ENCODE assay signal across 11 cellular contexts in genomic region chr22:29152381-29153138, GRCh38. TPM values are rescaled to one million over a fixed set of nuclear protein-coding genes. Genes with fewer than 3 reads are reported as not detected.
DNase-seq lines count a peak whose midpoint lies in the region; ATAC-seq, FAIRE-seq and TF ChIP-seq lines count a peak whose summit lies in the region.
"Had no signal": no experiment of that assay in that cellular context is flagged by ENCODE, and none has a peak within 500 bp of the region (broad histone marks: within the 10 kb centered on the region; RNA-seq: fewer than 3 reads in every experiment).

No MANE protein-coding gene starts in this region.

- TF ChIP-seq POLR2A in sigmoid colon (IDR thresholded peaks at IDR 0.05) = no peak
- no peak for TF ChIP-seq POLR2A in GM12892 (IDR thresholded peaks at IDR 0.05; ENCODE audit: low read depth, low read length)

- WGBS in HUES64 = 41% methylated on average over 12 of the region's 12 CpGs
- 50 to 64% methylated on average over 12 of the region's 12 CpGs for WGBS in sigmoid colon, 2 donors

- H3K27ac ChIP-seq in HUES64 (ENCODE audit: low read depth, low read length) (peak overlapping the region; percentile 75), cingulate gyrus (ENCODE audit: low read depth, low read length) (peak overlapping the region; percentile 54), layer of hippocampus (ENCODE audit: low read depth, low read length) (peak overlapping the region; percentile 42), sigmoid colon (peak overlapping the region; percentile 42 to 72 (median 62))

- TF ChIP-seq CTCF in sigmoid colon (IDR thresholded peaks at IDR 0.05) = no peak

- H3K27me3 ChIP-seq in HUES64 (ENCODE audit: insufficient read depth, low read length) (no peaks in the 10 kb centered on the region), layer of hippocampus (ENCODE audit: control insufficient read depth, insufficient read depth, low read length) (no peaks in the 10 kb centered on the region), sigmoid colon (no peaks in the 10 kb centered on the region)

- FAIRE-seq in GM12892 (lab: Jason Lieb, UNC) = no peak
- FAIRE-seq: GM18507 had no signal

- peak; percentile 69 for DNase-seq in sigmoid colon
- no peak for DNase-seq in GM12892 (ENCODE audit: insufficient read length)
- no peak for DNase-seq in mucosa of gallbladder (ENCODE audit: low spot score)
- no peak for DNase-seq in NCI-H526 treated with DMSO at 0.1 percent for 48 hours (lab: John Stamatoyannopoulos, UW)
- DNase-seq: stimulated activated CD4-positive, alpha-beta T cell treated with anti-CD3 and anti-CD28 coated beads, Interleukin-4, amount 100 ng/mL, for 24 hours had no signal

- no peak overlapping the region for H3K4me3 ChIP-seq in HUES64 (ENCODE audit: low read length)
- peak overlapping the region in 1 of 4 donors; percentile 17 for H3K4me3 ChIP-seq in sigmoid colon

- no peaks in the 10 kb centered on the region for H3K36me3 ChIP-seq in HUES64 (ENCODE audit: insufficient read depth, low read length)
- no peaks in the 10 kb centered on the region for H3K36me3 ChIP-seq in sigmoid colon

- TF ChIP-seq EP300 in sigmoid colon (IDR thresholded peaks at IDR 0.05) = no peak

- intact Hi-C loops in sigmoid colon (cut with DNase I) = loop anchor here (5.0 kb wide), 3 partner anchors 75 to 295 kb away; no protein-coding TSS in a partner anchor

- H3K9me3 ChIP-seq in HUES64 (ENCODE audit: insufficient read depth, low read depth, low read length) (no peaks in the 10 kb centered on the region), sigmoid colon (no peaks in the 10 kb centered on the region)
- H3K9me3 ChIP-seq: Caco-2 had no signal

- ATAC-seq in HG03280 (IDR thresholded peaks at IDR 0.05; ENCODE audit: unreplicated experiment) = no peak

- H3K4me1 ChIP-seq in HUES64 (ENCODE audit: insufficient read depth, low read length) (peaks cover 40% of the 10 kb centered on the region), sigmoid colon (peaks cover 0 to 22% (median 20%) of the 10 kb centered on the region in 4 donors)
- H3K4me1 ChIP-seq: Caco-2 had no signal

- no peak overlapping the region for H3K9ac ChIP-seq in HUES64 (ENCODE audit: low read depth, low read length)

RNA-seq across cellular contexts. Expression of gene EMID1, which starts 53.1 kb away (rescaled TPM):
- 4.9 TPM for polyA plus RNA-seq in HUES64 (2013, experiment 1 of 2)
- polyA plus RNA-seq in HUES64 (2013, experiment 2 of 2) = 7.2 TPM
- total RNA-seq in sigmoid colon (1 to 10 TPM in 2 of 4 donors, under 1 TPM in 2; 0.27 to 4.7 (median 1.2) TPM), mucosa of gallbladder (7.0 TPM)
- 1 to 10 TPM; 3.2 to 5.9 (median 3.6) TPM for polyA plus RNA-seq in sigmoid colon
- polyA plus RNA-seq in GM12892 (2012; ENCODE audit: missing spikeins) = 10.9 TPM
